In genomic region chr16:721765-722481, GRCh38 we compare ENCODE assay signal across 8 cellular contexts. TPM values are rescaled to one million over a fixed set of nuclear protein-coding genes. Genes with fewer than 3 reads are reported as not detected.
DNase-seq lines count a peak whose midpoint lies in the region; ATAC-seq and TF ChIP-seq lines count a peak whose summit lies in the region.

No MANE protein-coding gene starts in this region.

- H4K5ac ChIP-seq in H9 (ENCODE audit: insufficient read length, low read depth, low read length), result no peak overlapping the region

- no peak for TF ChIP-seq CTCF in activated B cell treated with CpG ODN at 0.5 μM for 24 hours (IDR thresholded peaks at IDR 0.05)
- TF ChIP-seq CTCF in hepatocyte (IDR thresholded peaks at IDR 0.05; ENCODE audit: poor library complexity), result no peak
- no peak for TF ChIP-seq CTCF in stomach (IDR thresholded peaks at IDR 0.05)
- no peak for TF ChIP-seq CTCF in H9 (conservative IDR thresholded peaks at IDR 0.05)

- H4K20me1 ChIP-seq in hepatocyte (ENCODE audit: insufficient read depth, poor library complexity, severe bottlenecking) (peaks cover 11% of the 10 kb centered on the region), H9 (ENCODE audit: control insufficient read depth, insufficient read depth, insufficient read length) (no peaks in the 10 kb centered on the region)

- H3K9me3 Mint-ChIP-seq in activated B cell treated with CpG ODN at 0.5 μM for 24 hours, result no peaks in the 10 kb centered on the region
- no peaks in the 10 kb centered on the region for H3K9me3 Mint-ChIP-seq in H9

- H3K4me1 Mint-ChIP-seq in activated B cell treated with CpG ODN at 0.5 μM for 24 hours (peaks cover 16% of the 10 kb centered on the region), H9 (peaks cover 8 to 19% of the 10 kb centered on the region in 2 experiments)

- peaks cover 5% of the 10 kb centered on the region for H3K27me3 ChIP-seq in hepatocyte
- peaks cover 0 to 37% (median 5%) of the 10 kb centered on the region in 3 donors for H3K27me3 ChIP-seq in stomach
- H3K27me3 ChIP-seq in H9 (ENCODE audit: insufficient read depth, low read length), result no peaks in the 10 kb centered on the region

- H3K23ac ChIP-seq in H9 (ENCODE audit: insufficient read length, low read depth, low read length), result no peak overlapping the region

- H3K36me3 ChIP-seq in hepatocyte (replicated peaks; ENCODE audit: insufficient read depth, low read depth), result no peaks in the 10 kb centered on the region
- H3K36me3 ChIP-seq in stomach, result peaks cover 0 to 13% (median 0%) of the 10 kb centered on the region in 4 donors

- no peak overlapping the region for H2BK120ac ChIP-seq in H9 (ENCODE audit: low read depth, low read length, poor library complexity, severe bottlenecking)

- H3T11ph ChIP-seq in H9 (ENCODE audit: low read length), result no peak overlapping the region

- peaks cover 2% of the 10 kb centered on the region for H3K23me2 ChIP-seq in H9 (ENCODE audit: insufficient read length, low read depth, low read length, poor library complexity, severe bottlenecking)

- intact Hi-C loops in activated B cell treated with CpG ODN at 0.5 μM for 24 hours (cut with micrococcal nuclease), result loop anchor here (2.0 to 5.0 kb wide), 3 partner anchors 37 to 250 kb away; partner anchors contain the start of genes JMJD8 and LMF1
- intact Hi-C loops in stomach (cut with DNase I; ENCODE audit: low total_unique reads), result no loop called here

- H3K4me2 ChIP-seq in hepatocyte (peak overlapping the region; percentile 100), H9 (ENCODE audit: insufficient read depth, insufficient read length, low read length) (no peak overlapping the region)

- peak overlapping the region; percentile 35 for H3K27ac Mint-ChIP-seq in activated B cell treated with CpG ODN at 0.5 μM for 24 hours
- H3K27ac Mint-ChIP-seq in H9, result no peak overlapping the region

- H2AK5ac ChIP-seq in H9 (ENCODE audit: insufficient read length, low read length), result no peak overlapping the region

- no peak overlapping the region for H2BK20ac ChIP-seq in H9 (ENCODE audit: low read depth, low read length, poor library complexity, severe bottlenecking)

- no peak overlapping the region for H2BK12ac ChIP-seq in H9 (ENCODE audit: insufficient read length, low read depth, low read length)

- peak overlapping the region; percentile 60 for H3K4me3 Mint-ChIP-seq in activated B cell treated with CpG ODN at 0.5 μM for 24 hours
- H3K4me3 Mint-ChIP-seq in H9, result peak overlapping the region in 1 of 2 experiments; percentile 29; a peak in 1 of 5 replicates

- H3K79me1 ChIP-seq in H9 (ENCODE audit: insufficient read depth, low read depth, low read length, poor library complexity, severe bottlenecking), result no peaks in the 10 kb centered on the region

- H2BK5ac ChIP-seq in H9 (ENCODE audit: insufficient read length, low read length), result no peak overlapping the region

- no peak overlapping the region for H3K9ac ChIP-seq in H9 (ENCODE audit: extremely low read depth, insufficient read length, low read length)

- no peak overlapping the region for H2AFZ ChIP-seq in hepatocyte
- H2AFZ ChIP-seq in H9 (ENCODE audit: low read length), result no peak overlapping the region

- no peak overlapping the region for H3K4me3 ChIP-seq in hepatocyte
- H3K4me3 ChIP-seq in stomach, result peak overlapping the region; percentile 63 to 88 (median 80)

- peak overlapping the region; percentile 96 for H3K27ac ChIP-seq in hepatocyte
- peak overlapping the region; percentile 88 to 94 (median 90) for H3K27ac ChIP-seq in stomach
- H3K27ac ChIP-seq in H9 (ENCODE audit: insufficient read length, low read depth, low read length), result no peak overlapping the region

- no peak for ATAC-seq in activated B cell treated with CpG ODN at 0.5 μM for 24 hours (ENCODE audit: low read depth)

- no peak overlapping the region for H3K14ac ChIP-seq in H9 (ENCODE audit: insufficient read depth, low read length)

- no peak overlapping the region for H4K91ac ChIP-seq in H9 (ENCODE audit: insufficient read length, low read depth, low read length)

- POLR2A ChIA-PET in activated B cell treated with CpG ODN at 0.5 μM for 24 hours (lab: Charles Lee), result interaction anchor here (0.6 to 4.4 kb wide), 12 partner anchors 8 to 339 kb away, joined by 3 to 34 read pairs (median 6); partner anchors contain the start of genes CHTF18, CIAO3, JMJD8 and RHOT2

- H3K9me3 ChIP-seq in hepatocyte (ENCODE audit: low read depth) (no peaks in the 10 kb centered on the region), stomach (no peaks in the 10 kb centered on the region), H9 (ENCODE audit: control insufficient read depth, low read depth, low read length) (no peaks in the 10 kb centered on the region)

- H3K36me3 Mint-ChIP-seq in activated B cell treated with CpG ODN at 0.5 μM for 24 hours (ENCODE audit: low read depth) (peaks cover 3% of the 10 kb centered on the region), H9 (ENCODE audit: insufficient read depth in 1 of 3, low read depth in 3 of 3) (peaks cover 0 to 5% (median 3%) of the 10 kb centered on the region in 3 experiments; a peak in 1 of 7 replicates)

- TF ChIP-seq EP300 in stomach (IDR thresholded peaks at IDR 0.05), result no peak

- no peak overlapping the region for H2BK15ac ChIP-seq in H9 (ENCODE audit: low read depth, low read length)

- peak; percentile 52 for DNase-seq in DMS 273 (lab: John Stamatoyannopoulos, UW; ENCODE audit: unreplicated experiment)
- DNase-seq in DMS 273 treated with DMSO at 0.1 percent for 48 hours (lab: John Stamatoyannopoulos, UW), result no peak
- DNase-seq in activated B cell treated with CpG ODN at 0.5 μM for 24 hours, result no peak
- no peak for DNase-seq in hepatocyte (ENCODE audit: low spot score)
- no peak for DNase-seq in stomach
- DNase-seq in NCI-H345 treated with DMSO at 0.1 percent for 48 hours (lab: John Stamatoyannopoulos, UW; ENCODE audit: unreplicated experiment), result no peak
- DNase-seq in NCI-H2196 (lab: John Stamatoyannopoulos, UW; ENCODE audit: unreplicated experiment), result no peak
- DNase-seq in H9, result no peak

- TF ChIP-seq POLR2A in stomach (IDR thresholded peaks at IDR 0.05), result no peak

- CTCF ChIA-PET in activated B cell treated with CpG ODN at 0.5 μM for 24 hours (lab: Charles Lee), result interaction anchor here (0.9 to 2.3 kb wide), 4 partner anchors 10 to 66 kb away, joined by 3 to 12 read pairs (median 8); partner anchors contain the start of genes CHTF18, CIAO3 and RPUSD1

- H3K18ac ChIP-seq in H9 (ENCODE audit: insufficient read length, low read depth, low read length), result no peak overlapping the region

- no peak overlapping the region for H4K8ac ChIP-seq in H9 (replicated peaks; ENCODE audit: insufficient read length, low read depth, low read length)

- no peak overlapping the region for H3K56ac ChIP-seq in H9 (ENCODE audit: insufficient read length, low read depth, low read length)

- no peaks in the 10 kb centered on the region for H3K9me2 ChIP-seq in hepatocyte (replicated peaks; ENCODE audit: insufficient read depth)

- peaks cover 14% of the 10 kb centered on the region for H3K4me1 ChIP-seq in hepatocyte (ENCODE audit: insufficient read depth)
- H3K4me1 ChIP-seq in stomach, result peaks cover 28 to 57% (median 55%) of the 10 kb centered on the region in 4 donors
- no peaks in the 10 kb centered on the region for H3K4me1 ChIP-seq in H9 (ENCODE audit: insufficient read depth, low read length)

- WGBS in hepatocyte (ENCODE audit: low lambda C conversion rate, missing lambda C conversion rate), result 96% methylated on average over 33 of the region's 47 CpGs
- WGBS in stomach, 5 donors, result 82 to 87% (median 84%) methylated on average over 18 to 47 of the region's 47 CpGs
- no CpG with 5 or more reads among the region's 47 CpGs for WGBS in H9 (ENCODE audit: extremely low coverage, insufficient read length, low lambda C conversion rate)

- H3K27me3 Mint-ChIP-seq in activated B cell treated with CpG ODN at 0.5 μM for 24 hours, result no peaks in the 10 kb centered on the region
- H3K27me3 Mint-ChIP-seq in H9 (ENCODE audit: low read depth), result peaks cover 28% of the 10 kb centered on the region

- no peak overlapping the region for H3K4ac ChIP-seq in H9 (ENCODE audit: low read depth, low read length)

- H3K79me2 ChIP-seq in hepatocyte, result no peaks in the 10 kb centered on the region
- no peaks in the 10 kb centered on the region for H3K79me2 ChIP-seq in H9 (ENCODE audit: insufficient read depth, low read length)

RNA-seq across cellular contexts. Expression of gene ANTKMT, which starts 1.0 kb away (rescaled TPM):
- total RNA-seq in activated B cell treated with CpG ODN at 0.5 μM for 24 hours (58.0 and 67.4 TPM in 2 replicates), hepatocyte (32.0 and 38.8 TPM in 2 replicates), stomach (100 to 1,000 TPM in 1 of 5 donors, 10 to 100 TPM in 3, 1 to 10 TPM in 1; 9.7 to 602 (median 44.9) TPM), H9 (2021) (31.5 and 34.8 TPM in 2 replicates)
- polyA plus RNA-seq in hepatocyte (81.0 and 81.8 TPM in 2 replicates), stomach (10 to 100 TPM; 35.9 to 65.0 (median 58.0) TPM)

RNA-seq across cellular contexts. Expression of gene CCDC78, which starts 4.3 kb away (rescaled TPM):
- total RNA-seq in activated B cell treated with CpG ODN at 0.5 μM for 24 hours, result 4.8 and 7.8 TPM in 2 replicates
- 2.2 and 3.4 TPM in 2 replicates for total RNA-seq in hepatocyte
- 5.8 and 6.8 TPM in 2 replicates for polyA plus RNA-seq in hepatocyte
- total RNA-seq in stomach, result 10 to 100 TPM in 1 of 5 donors, 1 to 10 TPM in 1, not detected in 3; 1.3 to 14.3 TPM
- polyA plus RNA-seq in stomach, result 1 to 10 TPM in 2 of 3 donors, not detected in 1; 1.3 to 1.7 TPM
- 12.1 TPM in 2 replicates for total RNA-seq in H9 (2021)

RNA-seq across cellular contexts. Expression of gene HAGHL, which starts 5.0 kb away (rescaled TPM):
- 10.8 and 10.9 TPM in 2 replicates for total RNA-seq in activated B cell treated with CpG ODN at 0.5 μM for 24 hours
- total RNA-seq in hepatocyte, result 14.5 and 15.5 TPM in 2 replicates
- 31.5 and 32.3 TPM in 2 replicates for polyA plus RNA-seq in hepatocyte
- total RNA-seq in stomach, result 10 to 100 TPM in 1 of 5 donors, 1 to 10 TPM in 2, not detected in 2; 3.3 to 19.9 (median 4.0) TPM
- polyA plus RNA-seq in stomach, result 1 to 10 TPM; 3.1 to 7.9 (median 3.7) TPM
- 21.3 and 25.2 TPM in 2 replicates for total RNA-seq in H9 (2021)

RNA-seq across cellular contexts. Expression of gene METRN, which starts 7.0 kb away (rescaled TPM):
- total RNA-seq in activated B cell treated with CpG ODN at 0.5 μM for 24 hours (5.0 and 6.7 TPM in 2 replicates), hepatocyte (8.3 and 22.7 TPM in 2 replicates), stomach (10 to 100 TPM in 4 of 5 donors, 1 to 10 TPM in 1; 7.1 to 79.7 (median 20.4) TPM), H9 (2021) (26.2 and 28.9 TPM in 2 replicates)
- polyA plus RNA-seq in hepatocyte (68.1 and 80.4 TPM in 2 replicates), stomach (10 to 100 TPM; 36.9 to 45.8 (median 39.4) TPM)

RNA-seq across cellular contexts. Expression of gene FBXL16, which starts 16.3 kb away (rescaled TPM):
- total RNA-seq in activated B cell treated with CpG ODN at 0.5 μM for 24 hours (0.75 and 0.88 TPM in 2 replicates), hepatocyte (0.07 and 0.28 TPM in 2 replicates), stomach (under 1 TPM in 2 of 5 donors, not detected in 3; 0.37 to 0.72 TPM), H9 (2021) (9.6 and 10.7 TPM in 2 replicates)
- polyA plus RNA-seq in hepatocyte (0.28 and 0.38 TPM in 2 replicates), stomach (1 to 10 TPM in 2 of 3 donors, under 1 TPM in 1; 0.61 to 3.6 (median 1.3) TPM)
